Comparison of ENCODE assay signal across 12 cellular contexts in genomic region chr3:141393151-141394076, GRCh38. TPM values are rescaled to one million over a fixed set of nuclear protein-coding genes. Genes with fewer than 3 reads are reported as not detected.
DNase-seq lines count a peak whose midpoint lies in the region; ATAC-seq and TF ChIP-seq lines count a peak whose summit lies in the region.
"Had no signal": no experiment of that assay in that cellular context is flagged by ENCODE, and none has a peak within 500 bp of the region (broad histone marks: within the 10 kb centered on the region; RNA-seq: fewer than 3 reads in every experiment).

No MANE protein-coding gene starts in this region.

- H4K20me1 ChIP-seq in GM23338 (replicated peaks; ENCODE audit: insufficient read depth): no peaks in the 10 kb centered on the region
- no peaks in the 10 kb centered on the region for H4K20me1 ChIP-seq in PC-9 (ENCODE audit: insufficient read depth)

- peak overlapping the region; percentile 69 for H3K4me2 ChIP-seq in GM23338
- peak overlapping the region; percentile 21; the same call in 1 of the 2 replicates for H3K4me2 ChIP-seq in PC-9

- H3K79me2 ChIP-seq in GM23338 (replicated peaks; ENCODE audit: insufficient read depth): no peaks in the 10 kb centered on the region
- H3K79me2 ChIP-seq in PC-9 (ENCODE audit: low read depth): no peaks in the 10 kb centered on the region

- H3K36me3 ChIP-seq in GM23338 (ENCODE audit: insufficient read depth) (no peaks in the 10 kb centered on the region), PC-9 (ENCODE audit: low read depth) (no peaks in the 10 kb centered on the region)

- H3K9me2 ChIP-seq in GM23338 (ENCODE audit: insufficient read depth): no peaks in the 10 kb centered on the region
- H3K9me2 ChIP-seq in PC-9 (ENCODE audit: insufficient read depth): 0 out of 2 replicates have a peak, but pooled peaks cover 4% of the 10 kb centered on the region

- DNase-seq in GM23338 (ENCODE audit: low spot score): peak; percentile 74
- DNase-seq in PC-9: peak; percentile 58 to 65
- DNase-seq in fibroblast of villous mesenchyme (ENCODE audit: low read depth): peak; percentile 84
- peak; percentile 55 for DNase-seq in renal cortical epithelial cell (ENCODE audit: low read depth)
- DNase-seq in activated naive CD4-positive, alpha-beta T cell treated with anti-CD3 and anti-CD28 coated beads, Interleukin-2, amount 50 U/mL, for 16 hours: no peak
- no peak for DNase-seq in HuH-7.5 (ENCODE audit: low spot score)
- no peak for DNase-seq in globus pallidus (ENCODE audit: low spot score)
- no peak for DNase-seq in NOMO-1 treated with DMSO at 0.1 percent for 48 hours (lab: John Stamatoyannopoulos, UW; ENCODE audit: unreplicated experiment)
- DNase-seq: activated CD8-positive, alpha-beta memory T cell treated with anti-CD3 and anti-CD28 coated beads, Interleukin-2, amount 10 ng/mL, durations not matched to agents 7 days and 5 days; effector memory CD4-positive, alpha-beta T cell; naive B cell had no signal

- no TSS peak for BruUV-seq in PC-9 (replicated peaks; lab: Mats Ljungman, UMichigan)

- peaks cover 45% of the 10 kb centered on the region for H3K4me1 Mint-ChIP-seq in GM23338

- H3K9me3 Mint-ChIP-seq in GM23338: peaks cover 7% of the 10 kb centered on the region; the same call in 2 of the 3 replicates

- POLR2A ChIA-PET in PC-9 (lab: Charles Lee; ENCODE audit: unreplicated experiment): interaction anchor here (0.6 kb wide), 1 partner anchor 9 kb away, joined by 4 read pairs; no protein-coding TSS in a partner anchor

- H3K9me3 ChIP-seq in PC-9 (ENCODE audit: insufficient read depth, low read depth): peaks cover 13% of the 10 kb centered on the region

- peak; percentile 96 for ATAC-seq in GM23338
- ATAC-seq: activated CD8-positive, alpha-beta memory T cell treated with anti-CD3 and anti-CD28 coated beads, Interleukin-2, amount 10 ng/mL, durations not matched to agents 7 days and 5 days had no signal

- TF ChIP-seq CTCF in GM23338 (conservative IDR thresholded peaks at IDR 0.05; ENCODE audit: low read depth in 2 of 2) (no peak), PC-9 (conservative IDR thresholded peaks at IDR 0.05) (no peak), fibroblast of villous mesenchyme (IDR thresholded peaks at IDR 0.05; ENCODE audit: insufficient read depth, low read depth, low read length) (no peak)

- H3K4me3 Mint-ChIP-seq in GM23338: no peak overlapping the region; the same call in 2 of the 3 replicates
- H3K4me3 Mint-ChIP-seq: activated CD8-positive, alpha-beta memory T cell treated with anti-CD3 and anti-CD28 coated beads, Interleukin-2, amount 10 ng/mL, durations not matched to agents 7 days and 5 days had no signal

- H3K27ac ChIP-seq in GM23338 (ENCODE audit: low read depth) (no peak overlapping the region; the same call in 1 of the 2 replicates), PC-9 (no peak overlapping the region)
- H3K27ac ChIP-seq: RWPE1 had no signal

- H3K36me3 Mint-ChIP-seq in GM23338 (ENCODE audit: low read depth): no peaks in the 10 kb centered on the region; the same call in 2 of the 3 replicates

- H3K27me3 ChIP-seq in GM23338 (ENCODE audit: insufficient read depth): no peaks in the 10 kb centered on the region
- no peaks in the 10 kb centered on the region for H3K27me3 ChIP-seq in PC-9 (ENCODE audit: insufficient read depth, low read depth)

- no peak overlapping the region for H3K4me3 ChIP-seq in GM23338
- H3K4me3 ChIP-seq in PC-9: no peak overlapping the region
- H3K4me3 ChIP-seq in fibroblast of villous mesenchyme (ENCODE audit: low read depth, low read length): no peak overlapping the region

- H2AFZ ChIP-seq in GM23338: peak overlapping the region; percentile 96; the same call in 1 of the 2 replicates
- no peak overlapping the region for H2AFZ ChIP-seq in PC-9

- peaks cover 35% of the 10 kb centered on the region for H3K4me1 ChIP-seq in GM23338 (ENCODE audit: insufficient read depth)
- H3K4me1 ChIP-seq in PC-9 (replicated peaks; ENCODE audit: insufficient read depth): peaks cover 13% of the 10 kb centered on the region

- H3F3A ChIP-seq in GM23338 (replicated peaks; ENCODE audit: low read depth) (no peaks in the 10 kb centered on the region), PC-9 (ENCODE audit: insufficient read depth, low read depth) (peaks cover 7% of the 10 kb centered on the region)

- CTCF ChIA-PET in PC-9 (lab: Charles Lee): no interaction called here

- peaks cover 3% of the 10 kb centered on the region for H3K27me3 Mint-ChIP-seq in GM23338 (ENCODE audit: insufficient read depth, low read depth, poor library complexity)
- H3K27me3 Mint-ChIP-seq: activated CD8-positive, alpha-beta memory T cell treated with anti-CD3 and anti-CD28 coated beads, Interleukin-2, amount 10 ng/mL, durations not matched to agents 7 days and 5 days had no signal

- intact Hi-C loops in PC-9 (cut with micrococcal nuclease; ENCODE audit: unreplicated experiment): no loop called here

- H3K27ac Mint-ChIP-seq in GM23338: peak overlapping the region; percentile 33
- H3K27ac Mint-ChIP-seq: activated CD8-positive, alpha-beta memory T cell treated with anti-CD3 and anti-CD28 coated beads, Interleukin-2, amount 10 ng/mL, durations not matched to agents 7 days and 5 days; naive B cell had no signal

TF ChIP-seq in GM23338, 12 proteins besides CTCF, POLR2A, EP300 and RAD21 (continues in another document):
- TF ChIP-seq STAT1 (IDR thresholded peaks at IDR 0.05; ENCODE audit: unreplicated experiment) (no peak), CREB1 (CRISPR knock-in tag; IDR thresholded peaks at IDR 0.05; ENCODE audit: low read depth) (0 out of 2 replicates have a peak, but pooled peaks have one; percentile 61), ZNF462 (CRISPR knock-in tag; IDR thresholded peaks at IDR 0.05) (no peak)

RNA-seq across cellular contexts. Expression of gene ZBTB38, which starts 25.1 kb away (rescaled TPM):
- total RNA-seq in GM23338 (2014; rRNA removed; shearing (Covaris generic)): 11.5 and 12.4 TPM in 2 replicates
- polyA plus RNA-seq in GM23338 (2016; fragmentation: Nextera tagmentation; extraction: Ambion mirVana): 5.9 and 8.7 TPM in 2 replicates
- total RNA-seq in PC-9 (2021): 18.5 and 21.8 TPM in 2 replicates
- 210 and 326 TPM in 2 replicates for total RNA-seq in fibroblast of villous mesenchyme
- 213 and 340 TPM in 2 replicates for total RNA-seq in renal cortical epithelial cell

Comparison
In these comparisons a context has a peak if more than half of its experiments do, and no peak if none do; other contexts are left out.
1. DNase-seq: peak in GM23338 (single experiment), PC-9 (2 of 2), fibroblast of villous mesenchyme (single experiment) and renal cortical epithelial cell (single experiment); none in activated naive CD4-positive, alpha-beta T cell treated with anti-CD3 and anti-CD28 coated beads, Interleukin-2, amount 50 U/mL, for 16 hours (single experiment), HuH-7.5 (single experiment), globus pallidus (single experiment) and NOMO-1 treated with DMSO at 0.1 percent for 48 hours (single experiment).